In genomic region chr11:27699242-27699925, GRCh38 we compare ENCODE assay signal across 8 cellular contexts. TPM values are rescaled to one million over a fixed set of nuclear protein-coding genes. Genes with fewer than 3 reads are reported as not detected.
DNase-seq lines count a peak whose midpoint lies in the region; ATAC-seq and TF ChIP-seq lines count a peak whose summit lies in the region.

No MANE protein-coding gene starts in this region.

- H3K36me3 ChIP-seq in subcutaneous abdominal adipose tissue (ENCODE audit: control insufficient read depth in 5 of 5, insufficient read depth in 5 of 5, low read length in 5 of 5): no peaks in the 10 kb centered on the region
- H3K36me3 ChIP-seq in adrenal gland (replicated peaks in 1 of 2): no peaks in the 10 kb centered on the region

- H3K4me1 Mint-ChIP-seq in activated T-cell treated with anti-CD3 and anti-CD28 coated beads, Interleukin-2, amount 50 U/mL, for 4 hours (ENCODE audit: low read depth): peaks cover 24% of the 10 kb centered on the region
- peaks cover 9% of the 10 kb centered on the region for H3K4me1 Mint-ChIP-seq in activated T-helper 17 cell treated with anti-CD3 and anti-CD28 coated beads, Interleukin-2, amount 50 U/mL, for 72 hours

- H3K27me3 ChIP-seq in subcutaneous abdominal adipose tissue (ENCODE audit: control insufficient read depth in 5 of 5, insufficient read depth in 4 of 5, low read length in 5 of 5): peaks cover 15 to 36% (median 27%) of the 10 kb centered on the region in 5 donors
- H3K27me3 ChIP-seq in adrenal gland: peaks cover 29% of the 10 kb centered on the region

- WGBS in adrenal gland, 4 donors: 1 to 2% (median 2%) methylated on average over 12 to 30 of the region's 30 CpGs

- no peak overlapping the region for H3K27ac Mint-ChIP-seq in activated T-helper 17 cell treated with anti-CD3 and anti-CD28 coated beads, Interleukin-2, amount 50 U/mL, for 72 hours

- TF ChIP-seq POLR2A in adrenal gland (IDR thresholded peaks at IDR 0.05): no peak

- H3K9ac ChIP-seq in subcutaneous abdominal adipose tissue (ENCODE audit: low read length in 5 of 5): no peak overlapping the region

- H3K9me3 Mint-ChIP-seq in activated T-cell treated with anti-CD3 and anti-CD28 coated beads, Interleukin-2, amount 50 U/mL, for 4 hours: no peaks in the 10 kb centered on the region
- H3K9me3 Mint-ChIP-seq in activated T-helper 17 cell treated with anti-CD3 and anti-CD28 coated beads, Interleukin-2, amount 50 U/mL, for 72 hours: no peaks in the 10 kb centered on the region

- peaks cover 63% of the 10 kb centered on the region for H3K27me3 Mint-ChIP-seq in activated T-cell treated with anti-CD3 and anti-CD28 coated beads, Interleukin-2, amount 50 U/mL, for 4 hours (ENCODE audit: low read depth)
- peaks cover 62% of the 10 kb centered on the region for H3K27me3 Mint-ChIP-seq in activated T-helper 17 cell treated with anti-CD3 and anti-CD28 coated beads, Interleukin-2, amount 50 U/mL, for 72 hours

- peak in 2 of 6 experiments; percentile 14 to 19 for TF ChIP-seq CTCF in adrenal gland (IDR thresholded peaks at IDR 0.05)

- ATAC-seq in activated T-cell treated with anti-CD3 and anti-CD28 coated beads, Interleukin-2, amount 50 U/mL, for 4 hours: no peak
- no peak for ATAC-seq in activated T-helper 17 cell treated with anti-CD3 and anti-CD28 coated beads, Interleukin-2, amount 50 U/mL, for 72 hours (replicated peaks)
- ATAC-seq in HG02763 (IDR thresholded peaks at IDR 0.05; ENCODE audit: unreplicated experiment) (no peak), GM19351 (IDR thresholded peaks at IDR 0.05; ENCODE audit: unreplicated experiment) (no peak)

- H3K4me3 ChIP-seq in iPS-18c (ENCODE audit: insufficient read depth, low read depth, low read length): peak overlapping the region; percentile 55
- peak overlapping the region; percentile 52 to 67 (median 64) for H3K4me3 ChIP-seq in subcutaneous abdominal adipose tissue (ENCODE audit: low read depth in 1 of 5, low read length in 5 of 5)
- H3K4me3 ChIP-seq in adrenal gland: peak overlapping the region in 1 of 4 donors; percentile 60

- H3K4me1 ChIP-seq in subcutaneous abdominal adipose tissue (ENCODE audit: control insufficient read depth in 5 of 5, insufficient read depth in 5 of 5, low read length in 5 of 5) (peaks cover 2 to 32% (median 30%) of the 10 kb centered on the region in 5 donors), adrenal gland (replicated peaks in 1 of 2) (peaks cover 21 to 25% of the 10 kb centered on the region in 2 donors)

- intact Hi-C loops in adrenal gland (cut with DNase I): loop anchor here in 1 of 2 donors (5.0 kb wide), 3 partner anchors 828 to 1458 kb away; no protein-coding TSS in a partner anchor

- no peak overlapping the region for H3K27ac ChIP-seq in subcutaneous abdominal adipose tissue (ENCODE audit: low read depth, low read length)
- no peak overlapping the region for H3K27ac ChIP-seq in adrenal gland

- peak overlapping the region; percentile 46 for H3K4me3 Mint-ChIP-seq in activated T-cell treated with anti-CD3 and anti-CD28 coated beads, Interleukin-2, amount 50 U/mL, for 4 hours
- H3K4me3 Mint-ChIP-seq in activated T-helper 17 cell treated with anti-CD3 and anti-CD28 coated beads, Interleukin-2, amount 50 U/mL, for 72 hours: peak overlapping the region; percentile 37

- H3K36me3 Mint-ChIP-seq in activated T-cell treated with anti-CD3 and anti-CD28 coated beads, Interleukin-2, amount 50 U/mL, for 4 hours (ENCODE audit: insufficient read depth): no peaks in the 10 kb centered on the region
- no peaks in the 10 kb centered on the region for H3K36me3 Mint-ChIP-seq in activated T-helper 17 cell treated with anti-CD3 and anti-CD28 coated beads, Interleukin-2, amount 50 U/mL, for 72 hours (ENCODE audit: low read depth)

- H3K9me3 ChIP-seq in iPS-18c (ENCODE audit: control insufficient read depth, insufficient read depth, low read length) (no peaks in the 10 kb centered on the region), subcutaneous abdominal adipose tissue (ENCODE audit: control insufficient read depth in 5 of 5, low read length in 5 of 5) (no peaks in the 10 kb centered on the region), adrenal gland (replicated peaks in 1 of 3) (no peaks in the 10 kb centered on the region)

- no peak for DNase-seq in activated T-cell treated with anti-CD3 and anti-CD28 coated beads, Interleukin-2, amount 50 U/mL, for 4 hours
- DNase-seq in activated T-cell treated with anti-CD3 and anti-CD28 coated beads, Interleukin-2, amount 50 U/mL, for 1 hour: no peak
- DNase-seq in adrenal gland: no peak

RNA-seq across cellular contexts. Expression of gene BDNF, which starts 0.9 kb away (rescaled TPM):
- under 1 TPM in 1 of 3 donors, not detected in 2; 0.05 TPM for total RNA-seq in activated T-cell treated with anti-CD3 and anti-CD28 coated beads, Interleukin-2, amount 50 U/mL, for 4 hours
- total RNA-seq in activated T-helper 17 cell treated with anti-CD3 and anti-CD28 coated beads, Interleukin-2, amount 50 U/mL, for 72 hours: not detected
- under 1 TPM in 6 of 8 donors, not detected in 2; under 0.01 to 0.42 (median 0.20) TPM for total RNA-seq in adrenal gland
- under 1 TPM; 0.08 to 0.31 (median 0.24) TPM for polyA plus RNA-seq in adrenal gland
